19 cellular contexts compared by ENCODE assay signal in genomic region chr9:111411266-111411665, GRCh38.
"Had no signal": no experiment of that assay in that cellular context is flagged by ENCODE, and none has a peak within 500 bp of the region (broad histone marks: within the 10 kb centered on the region; RNA-seq: fewer than 3 reads in every experiment).

No MANE protein-coding gene starts in this region.

- H3K27ac ChIP-seq: brain microvascular endothelial cell, VCaP had no signal

- DNase-seq: activated CD4-positive, alpha-beta memory T cell treated with anti-CD3 and anti-CD28 coated beads, Interleukin-2, amount 10 ng/mL, durations not matched to agents 7 days and 5 days; activated CD4-positive, alpha-beta T cell treated with anti-CD3 and anti-CD28 coated beads for 36 hours; activated CD4-positive, alpha-beta T cell treated with anti-CD3 and anti-CD28 coated beads, Interleukin-2, amount 50 U/mL, for 1 hour; activated CD8-positive, alpha-beta memory T cell treated with anti-CD3 and anti-CD28 coated beads, Interleukin-2, amount 50 U/mL, for 4 hours; activated effector memory CD4-positive, alpha-beta T cell treated with Interleukin-2 at 50 U/mL for 16 hours; activated naive CD4-positive, alpha-beta T cell treated with Interleukin-2 at 50 U/mL for 16 hours; brain microvascular endothelial cell; MM.1S; NCI-H1105; NCI-H1436; NCI-H1694 treated with DMSO at 0.1 percent for 48 hours; NCI-H2029 treated with DMSO at 0.1 percent for 48 hours; NCI-H345; NCI-H510A; NCI-H526 treated with DMSO at 0.1 percent for 48 hours; NCI-H82; SIG-M5 had no signal

- ATAC-seq: activated CD4-positive, alpha-beta T cell treated with anti-CD3 and anti-CD28 coated beads for 36 hours; activated naive CD4-positive, alpha-beta T cell treated with anti-CD3 and anti-CD28 coated beads, Interleukin-2, amount 50 U/mL, for 72 hours had no signal
